Comparison of ENCODE assay signal across 18 cellular contexts in genomic region chr5:84635235-84636055, GRCh38.
DNase-seq lines count a peak whose midpoint lies in the region; ATAC-seq, FAIRE-seq and TF ChIP-seq lines count a peak whose summit lies in the region.
"Had no signal": no experiment of that assay in that cellular context is flagged by ENCODE, and none has a peak within 500 bp of the region (broad histone marks: within the 10 kb centered on the region; RNA-seq: fewer than 3 reads in every experiment).

No MANE protein-coding gene starts in this region.

- DNase-seq in Right ventricle myocardium inferior (ENCODE audit: missing footprints), result peak; percentile 17
- no peak for DNase-seq in cardiac septum (ENCODE audit: low spot score)
- DNase-seq in kidney, result peak; percentile 64
- peak; percentile 80 for DNase-seq in posterior vena cava (ENCODE audit: low spot score)
- DNase-seq in upper lobe of right lung, result peak; percentile 44
- no peak for DNase-seq in SIG-M5 (lab: John Stamatoyannopoulos, UW)
- DNase-seq: DND-41, GM23248, KG1, NCI-H1436, NCI-H2029 treated with DMSO at 0.1 percent for 48 hours, NCI-H2171 treated with DMSO at 0.1 percent for 48 hours, NCI-H748 treated with DMSO at 0.1 percent for 48 hours had no signal

- no peak for TF ChIP-seq CTCF in kidney (IDR thresholded peaks at IDR 0.05; ENCODE audit: borderline replicate concordance, extremely low read depth, insufficient read depth)
- TF ChIP-seq CTCF in upper lobe of right lung (IDR thresholded peaks at IDR 0.05), result no peak

- no peaks in the 10 kb centered on the region for H3K9me3 ChIP-seq in kidney (ENCODE audit: control insufficient read depth in 1 of 2, low read length in 2 of 2)
- H3K9me3 ChIP-seq in upper lobe of right lung, result no peaks in the 10 kb centered on the region
- H3K9me3 ChIP-seq: A549 had no signal

- H3K4me1 ChIP-seq in kidney (ENCODE audit: control insufficient read depth in 1 of 2, insufficient read depth in 1 of 2, low read depth in 1 of 2, low read length in 2 of 2) (no peaks in the 10 kb centered on the region), upper lobe of right lung (no peaks in the 10 kb centered on the region)
- H3K4me1 ChIP-seq: A549 had no signal

- no peak overlapping the region for H3K27ac ChIP-seq in kidney (ENCODE audit: low read depth in 2 of 2, low read length in 2 of 2)
- H3K27ac ChIP-seq in upper lobe of right lung, result no peak overlapping the region
- H3K27ac ChIP-seq: A549, GM23248, RWPE1 had no signal

- H3K36me3 ChIP-seq in kidney (ENCODE audit: control insufficient read depth in 1 of 2, insufficient read depth in 2 of 2, low read length in 2 of 2) (no peaks in the 10 kb centered on the region), upper lobe of right lung (no peaks in the 10 kb centered on the region)

- H3K4me3 ChIP-seq in kidney (ENCODE audit: low read length in 2 of 2) (no peak overlapping the region), upper lobe of right lung (no peak overlapping the region)
- H3K4me3 ChIP-seq: A549, GM23248 had no signal

- ATAC-seq in Right ventricle myocardium inferior (no peak), upper lobe of right lung (peak; percentile 43), GM21786 (IDR thresholded peaks at IDR 0.05; ENCODE audit: unreplicated experiment) (no peak), HG03432 (IDR thresholded peaks at IDR 0.05; ENCODE audit: unreplicated experiment) (no peak)
- ATAC-seq: A549 had no signal

- H3K27me3 ChIP-seq in upper lobe of right lung, result no peaks in the 10 kb centered on the region

- FAIRE-seq in kidney (lab: Jason Lieb, UNC), result no peak
- FAIRE-seq: A549, G401.6 had no signal

- no peak overlapping the region for H3K9ac ChIP-seq in kidney (ENCODE audit: low read length in 2 of 2)
- H3K9ac ChIP-seq: GM23248 had no signal

- intact Hi-C loops in Right ventricle myocardium inferior (cut with DNase I), result no loop called here
- intact Hi-C loops in cardiac septum (cut with DNase I), result no loop called here
- intact Hi-C loops in kidney (cut with DNase I), result no loop called here
- intact Hi-C loops in posterior vena cava (cut with DNase I), result no loop called here
- intact Hi-C loops in upper lobe of right lung (cut with DNase I), result no loop called here

Comparison
In these comparisons a context has a peak if more than half of its experiments do, and no peak if none do; other contexts are left out.
1. DNase-seq: peak in Right ventricle myocardium inferior (single experiment), kidney (single experiment), posterior vena cava (single experiment) and upper lobe of right lung (single experiment); none in cardiac septum (single experiment) and SIG-M5 (single experiment).